Comparison of ENCODE assay signal across 23 cellular contexts in the genomic region with DNA sequence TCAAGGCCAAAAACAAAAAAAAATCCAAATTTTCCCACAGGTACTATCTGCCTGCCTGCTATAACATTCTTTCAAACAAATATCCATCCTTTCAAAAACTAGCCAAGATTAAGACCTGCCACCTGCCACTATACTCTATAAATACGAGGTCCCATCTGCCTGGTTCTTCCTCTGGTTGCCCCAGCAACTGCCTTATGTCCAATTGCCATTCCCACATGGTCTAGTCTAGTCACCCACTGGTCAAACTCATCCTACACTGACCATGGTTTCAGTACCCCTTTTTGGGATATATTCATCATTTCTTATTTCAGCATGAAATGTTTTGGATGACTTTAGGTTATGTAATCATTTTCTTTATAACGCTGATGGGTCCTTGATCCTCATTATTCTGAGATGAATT.
"Had no signal": no experiment of that assay in that cellular context is flagged by ENCODE, and none has a peak within 500 bp of the region (broad histone marks: within the 10 kb centered on the region; RNA-seq: fewer than 3 reads in every experiment).

No MANE protein-coding gene starts in this region.

- H3K9me3 ChIP-seq: left ventricle myocardium inferior, neutrophil, right atrium auricular region, right lobe of liver, transverse colon, upper lobe of left lung had no signal

- H3K27ac ChIP-seq: left ventricle myocardium inferior, neural progenitor cell, neutrophil, right atrium auricular region, right lobe of liver, transverse colon, upper lobe of left lung had no signal

- H3K4me1 ChIP-seq: left ventricle myocardium inferior, right atrium auricular region, right lobe of liver, transverse colon, upper lobe of left lung had no signal

- ATAC-seq: natural killer cell; right lobe of liver; stimulated activated memory B cell treated with anti-CD40 and anti-IgM and Interleukin-4, amounts not matched to agents 10 μg/mL and 1 μg/mL and 100 μg/mL, for 72 hours; stimulated activated naive CD8-positive, alpha-beta T cell treated with anti-CD3 and anti-CD28 coated beads, Interleukin-15, amount 100 ng/mL, for 72 hours had no signal

- DNase-seq: islet precursor cell; left ventricle myocardium inferior; mesendoderm; naive B cell; natural killer cell; nephron progenitor cell; occipital lobe; right lobe of liver; stimulated activated CD4-positive, alpha-beta T cell treated with anti-CD3 and anti-CD28 coated beads, Interleukin-1b, Interleukin-23, amount 100 ng/mL, for 48 hours; stimulated activated CD4-positive, alpha-beta T cell treated with anti-CD3 and anti-CD28 coated beads, Interleukin-2, amount 100 ng/mL, for 48 hours; stimulated activated CD4-positive, alpha-beta T cell treated with anti-CD3 and anti-CD28 coated beads, Interleukin-4, amount 100 ng/mL, for 4 hours; stimulated activated CD8-positive, alpha-beta memory T cell treated with anti-CD3 and anti-CD28 coated beads, Interleukin-4, amount 100 ng/mL, for 48 hours; stimulated activated naive CD4-positive, alpha-beta T cell treated with Interleukin-2 at 50 U/mL for 16 hours; stimulated activated naive CD8-positive, alpha-beta T cell treated with anti-CD3 and anti-CD28 coated beads, Interleukin-15, amount 100 ng/mL, for 72 hours; substantia nigra; transverse colon; upper lobe of left lung had no signal

- H3K27me3 ChIP-seq: neural progenitor cell, neutrophil, right atrium auricular region, right lobe of liver, transverse colon, upper lobe of left lung had no signal

- H3K36me3 ChIP-seq: left ventricle myocardium inferior, neural progenitor cell, neutrophil, right atrium auricular region, right lobe of liver, transverse colon, upper lobe of left lung had no signal

- H3K4me3 ChIP-seq: left ventricle myocardium inferior, lung, neural progenitor cell, right atrium auricular region, right lobe of liver, smooth muscle cell, transverse colon, upper lobe of left lung had no signal
